In genomic region chr2:227623225-227623624, GRCh38 we compare ENCODE assay signal across 17 cellular contexts. TPM values are rescaled to one million over a fixed set of nuclear protein-coding genes. Genes with fewer than 3 reads are reported as not detected.
DNase-seq lines count a peak whose midpoint lies in the region; ATAC-seq and TF ChIP-seq lines count a peak whose summit lies in the region.
"Had no signal": no experiment of that assay in that cellular context is flagged by ENCODE, and none has a peak within 500 bp of the region (broad histone marks: within the 10 kb centered on the region; RNA-seq: fewer than 3 reads in every experiment).

No MANE protein-coding gene starts in this region.

- TF ChIP-seq CTCF in cardiac fibroblast (IDR thresholded peaks at IDR 0.05; ENCODE audit: low read depth, low read length) (no peak), kidney epithelial cell (IDR thresholded peaks at IDR 0.05; ENCODE audit: insufficient read depth, low read length, poor library complexity, severe bottlenecking) (no peak), uterus (IDR thresholded peaks at IDR 0.05) (no peak)

- no peak for TF ChIP-seq POLR2A in uterus (IDR thresholded peaks at IDR 0.05)

- peaks cover 2% of the 10 kb centered on the region for H3K27me3 Mint-ChIP-seq in activated naive CD8-positive, alpha-beta T cell treated with anti-CD3 and anti-CD28 coated beads, Interleukin-2, amount 50 U/mL, for 24 hours

- DNase-seq in AG08395 (ENCODE audit: low spot score) (peak; percentile 39), LHCN-M2 (ENCODE audit: low read depth) (peak; percentile 41), cardiac fibroblast (ENCODE audit: low read depth in 2 of 2) (peak; percentile 71 to 77), kidney epithelial cell (ENCODE audit: low read depth) (peak; percentile 2), uterus (no peak), iPS-NIHi11 (ENCODE audit: low spot score) (no peak)
- DNase-seq in activated naive CD8-positive, alpha-beta T cell treated with anti-CD3 and anti-CD28 coated beads, Interleukin-2, amount 50 U/mL, for 24 hours: no peak
- DNase-seq: activated CD4-positive, alpha-beta memory T cell treated with anti-CD3 and anti-CD28 coated beads for 36 hours; activated gamma-delta T cell; C1 segment of cervical spinal cord; gastrocnemius medialis; NCI-H2227 treated with DMSO at 0.1 percent for 48 hours; T-helper 2 cell had no signal

- no peak overlapping the region for H3K27ac ChIP-seq in uterus
- H3K27ac ChIP-seq: gastrocnemius medialis had no signal

- H3K36me3 Mint-ChIP-seq in activated naive CD8-positive, alpha-beta T cell treated with anti-CD3 and anti-CD28 coated beads, Interleukin-2, amount 50 U/mL, for 24 hours (ENCODE audit: low read depth): no peaks in the 10 kb centered on the region
- H3K36me3 Mint-ChIP-seq: activated CD4-positive, alpha-beta memory T cell treated with anti-CD3 and anti-CD28 coated beads for 36 hours had no signal

- H3K4me3 Mint-ChIP-seq in activated naive CD8-positive, alpha-beta T cell treated with anti-CD3 and anti-CD28 coated beads, Interleukin-2, amount 50 U/mL, for 24 hours: no peak overlapping the region
- H3K4me3 Mint-ChIP-seq: activated CD4-positive, alpha-beta memory T cell treated with anti-CD3 and anti-CD28 coated beads for 36 hours had no signal

- no peaks in the 10 kb centered on the region for H3K9me3 Mint-ChIP-seq in activated naive CD8-positive, alpha-beta T cell treated with anti-CD3 and anti-CD28 coated beads, Interleukin-2, amount 50 U/mL, for 24 hours
- H3K9me3 Mint-ChIP-seq: activated CD4-positive, alpha-beta memory T cell treated with anti-CD3 and anti-CD28 coated beads for 36 hours had no signal

- ATAC-seq in activated naive CD8-positive, alpha-beta T cell treated with anti-CD3 and anti-CD28 coated beads, Interleukin-2, amount 50 U/mL, for 24 hours: no peak
- ATAC-seq in HG02973 (IDR thresholded peaks at IDR 0.05; ENCODE audit: unreplicated experiment): no peak
- ATAC-seq: gastrocnemius medialis had no signal

- no peaks in the 10 kb centered on the region for H3K36me3 ChIP-seq in kidney epithelial cell (ENCODE audit: control insufficient read depth, insufficient read depth, low read length)
- H3K36me3 ChIP-seq in uterus: no peaks in the 10 kb centered on the region
- H3K36me3 ChIP-seq: gastrocnemius medialis had no signal

- no peak overlapping the region for H3K27ac Mint-ChIP-seq in activated naive CD8-positive, alpha-beta T cell treated with anti-CD3 and anti-CD28 coated beads, Interleukin-2, amount 50 U/mL, for 24 hours
- H3K27ac Mint-ChIP-seq: activated CD4-positive, alpha-beta memory T cell treated with anti-CD3 and anti-CD28 coated beads for 36 hours had no signal

- intact Hi-C loops in uterus (cut with DNase I; ENCODE audit: low total_unique reads): no loop called here

- H3K27me3 ChIP-seq in kidney epithelial cell (ENCODE audit: control insufficient read depth, insufficient read depth, low read length) (no peaks in the 10 kb centered on the region), uterus (no peaks in the 10 kb centered on the region)

- no peaks in the 10 kb centered on the region for H3K4me1 Mint-ChIP-seq in activated naive CD8-positive, alpha-beta T cell treated with anti-CD3 and anti-CD28 coated beads, Interleukin-2, amount 50 U/mL, for 24 hours

- no peaks in the 10 kb centered on the region for H3K4me1 ChIP-seq in uterus
- H3K4me1 ChIP-seq: gastrocnemius medialis had no signal

- H3K9me3 ChIP-seq in uterus: no peaks in the 10 kb centered on the region
- H3K9me3 ChIP-seq: gastrocnemius medialis had no signal

- H3K4me3 ChIP-seq in cardiac fibroblast (replicated peaks in 1 of 2; ENCODE audit: low read depth in 2 of 2, low read length in 2 of 2) (no peak overlapping the region), kidney epithelial cell (ENCODE audit: low read depth, low read length) (no peak overlapping the region), uterus (no peak overlapping the region)
- H3K4me3 ChIP-seq: gastrocnemius medialis had no signal

RNA-seq across cellular contexts. Expression of gene SCYGR4, which starts 5.9 kb away (rescaled TPM):
- total RNA-seq in LHCN-M2 (2014; rRNA removed): not detected in 2 replicates
- not detected for polyA plus RNA-seq in LHCN-M2 (2012)
- not detected in 2 replicates for total RNA-seq in kidney epithelial cell
- total RNA-seq in uterus: not detected
- total RNA-seq: activated CD4-positive, alpha-beta memory T cell treated with anti-CD3 and anti-CD28 coated beads for 36 hours; cerebellum; gastrocnemius medialis; liver; OCI-LY7 had no signal
- polyA plus RNA-seq: liver had no signal

RNA-seq across cellular contexts. Expression of gene SCYGR3, which starts 8.6 kb away (rescaled TPM):
- total RNA-seq in LHCN-M2 (2014; rRNA removed) (not detected in 2 replicates), kidney epithelial cell (not detected in 2 replicates), uterus (not detected)
- not detected for polyA plus RNA-seq in LHCN-M2 (2012)
- total RNA-seq: activated CD4-positive, alpha-beta memory T cell treated with anti-CD3 and anti-CD28 coated beads for 36 hours; cerebellum; gastrocnemius medialis; liver; OCI-LY7 had no signal
- polyA plus RNA-seq: liver had no signal

RNA-seq across cellular contexts. Expression of gene SCYGR2, which starts 24.5 kb away (rescaled TPM):
- total RNA-seq in LHCN-M2 (2014; rRNA removed) (not detected in 2 replicates), kidney epithelial cell (not detected in 2 replicates), uterus (not detected)
- not detected for polyA plus RNA-seq in LHCN-M2 (2012)
- total RNA-seq: activated CD4-positive, alpha-beta memory T cell treated with anti-CD3 and anti-CD28 coated beads for 36 hours; cerebellum; gastrocnemius medialis; liver; OCI-LY7 had no signal
- polyA plus RNA-seq: liver had no signal

RNA-seq across cellular contexts. Expression of gene SCYGR5, which starts 43.4 kb away (rescaled TPM):
- not detected in 2 replicates for total RNA-seq in LHCN-M2 (2014; rRNA removed)
- not detected for polyA plus RNA-seq in LHCN-M2 (2012)
- total RNA-seq in kidney epithelial cell: not detected in 2 replicates
- total RNA-seq in uterus: not detected
- total RNA-seq: activated CD4-positive, alpha-beta memory T cell treated with anti-CD3 and anti-CD28 coated beads for 36 hours; cerebellum; gastrocnemius medialis; liver; OCI-LY7 had no signal
- polyA plus RNA-seq: liver had no signal

Comparison
In these comparisons a context has a peak if more than half of its experiments do, and no peak if none do; other contexts are left out.
1. DNase-seq: peak in AG08395 (single experiment), LHCN-M2 (single experiment), cardiac fibroblast (2 of 2) and kidney epithelial cell (single experiment); none in activated naive CD8-positive, alpha-beta T cell treated with anti-CD3 and anti-CD28 coated beads, Interleukin-2, amount 50 U/mL, for 24 hours (single experiment), uterus (0 of 2) and iPS-NIHi11 (single experiment).